In genomic region chr16:47460755-47461597, GRCh38 we compare ENCODE assay signal across 8 cellular contexts. TPM values are rescaled to one million over a fixed set of nuclear protein-coding genes. Genes with fewer than 3 reads are reported as not detected.
DNase-seq lines count a peak whose midpoint lies in the region; ATAC-seq and TF ChIP-seq lines count a peak whose summit lies in the region.

Gene ITFG1 (minus strand): TSS chr16:47461063. CDS start chr16:47461045, 18 bp downstream.
Gene PHKB (plus strand): TSS chr16:47461331. CDS start chr16:47461351, 20 bp downstream.

- peaks cover 43% of the 10 kb centered on the region for H3K36me3 ChIP-seq in OCI-LY7 (ENCODE audit: insufficient read depth, low read length)

- peak within 1 kb of the TSS; percentile 82 for H2AFZ ChIP-seq in OCI-LY7 (ENCODE audit: low read length)

- H3K4me2 ChIP-seq in OCI-LY7 (ENCODE audit: low read length), result peak within 1 kb of the TSS; percentile 97

- DNase-seq in DMS 273 (lab: John Stamatoyannopoulos, UW; ENCODE audit: unreplicated experiment), result peak; percentile 97
- DNase-seq in HUDEP-2 (lab: John Stamatoyannopoulos, UW; ENCODE audit: unreplicated experiment in 76 of 76), result peak in 75 of 76 experiments; percentile 23 to 93 (median 82)
- peak; percentile 96 for DNase-seq in OCI-LY7 (ENCODE audit: low spot score)
- DNase-seq in activated T-cell treated with anti-CD3 and anti-CD28 coated beads for 4 hours, result peak; percentile 91
- DNase-seq in epithelial cell of esophagus (ENCODE audit: low read depth), result peak; percentile 94
- DNase-seq in stimulated activated CD8-positive, alpha-beta memory T cell treated with anti-CD3 and anti-CD28 coated beads, Interleukin-2, amount 100 ng/mL, for 48 hours (ENCODE audit: low read depth in 2 of 2), result peak; percentile 93 to 94

- peak; percentile 69 for ATAC-seq in GM21390 (IDR thresholded peaks at IDR 0.05; ENCODE audit: unreplicated experiment)

- H3K79me2 ChIP-seq in OCI-LY7 (ENCODE audit: insufficient read depth, low read depth, low read length), result peaks cover 66% of the 10 kb centered on the region

- H3K27ac ChIP-seq in OCI-LY7 (ENCODE audit: low read depth, low read length, poor library complexity, severe bottlenecking), result peak within 1 kb of the TSS; percentile 82

- H3K4me1 ChIP-seq in OCI-LY7 (ENCODE audit: insufficient read depth, low read length, poor library complexity, severe bottlenecking) (peaks cover 48% of the 10 kb centered on the region), mononuclear cell (ENCODE audit: insufficient read depth, low read length) (peaks cover 32% of the 10 kb centered on the region)

- POLR2A ChIA-PET in OCI-LY7 (lab: Charles Lee), result interaction anchor here (0.6 to 13.0 kb wide), 17 partner anchors 10 to 319 kb away, joined by 3 to 120 read pairs (median 4); no protein-coding TSS in a partner anchor

- CTCF ChIA-PET in OCI-LY7 (lab: Charles Lee; ENCODE audit: unreplicated experiment), result interaction anchor here (0.6 to 1.3 kb wide), 2 partner anchors 10 to 33 kb away, joined by 3 to 4 read pairs; no protein-coding TSS in a partner anchor

- no TSS peak for BruUV-seq in OCI-LY7 (replicated peaks; lab: Mats Ljungman, UMichigan)

- no peaks in the 10 kb centered on the region for H3K9me3 ChIP-seq in OCI-LY7 (ENCODE audit: low read length)
- no peaks in the 10 kb centered on the region for H3K9me3 ChIP-seq in mononuclear cell (ENCODE audit: low read depth, low read length)

- H3K9me2 ChIP-seq in OCI-LY7 (ENCODE audit: insufficient read depth, low read length), result no peaks in the 10 kb centered on the region

- H3K4me3 ChIP-seq in OCI-LY7 (ENCODE audit: low read depth, low read length, poor library complexity, severe bottlenecking) (peak within 1 kb of the TSS; percentile 89), epithelial cell of esophagus (ENCODE audit: low read length) (peak within 1 kb of the TSS; percentile 98), mononuclear cell (ENCODE audit: low read length) (peak within 1 kb of the TSS; percentile 93)

- no peaks in the 10 kb centered on the region; the same call in 1 of the 2 replicates for H4K20me1 ChIP-seq in OCI-LY7 (ENCODE audit: insufficient read depth, low read length)

- intact Hi-C loops in OCI-LY7 (cut with micrococcal nuclease; ENCODE audit: unreplicated experiment), result loop anchor here (1.0 to 10.0 kb wide), 5 partner anchors 32 to 704 kb away; partner anchors contain the start of gene NETO2

- H3K27me3 ChIP-seq in mononuclear cell (ENCODE audit: insufficient read depth, low read length), result no peaks in the 10 kb centered on the region

- TF ChIP-seq CTCF in OCI-LY7 (conservative IDR thresholded peaks at IDR 0.05; ENCODE audit: low read length) (0 out of 2 replicates have a peak, but pooled peaks have one; percentile 4), epithelial cell of esophagus (IDR thresholded peaks at IDR 0.05; ENCODE audit: insufficient read depth, low read depth, low read length, missing control alignments) (no peak)

RNA-seq across cellular contexts. Expression of gene ITFG1, which starts in this region (rescaled TPM):
- 18.2 and 33.7 TPM in 2 replicates for total RNA-seq in OCI-LY7 (2014; rRNA removed; shearing (Covaris generic))
- total RNA-seq in OCI-LY7 (2022) (37.9 and 41.8 TPM in 2 replicates), mononuclear cell (32.5 TPM)

RNA-seq across cellular contexts. Expression of gene PHKB, which starts in this region (rescaled TPM):
- total RNA-seq in OCI-LY7 (2014; rRNA removed; shearing (Covaris generic)), result 56.9 and 68.1 TPM in 2 replicates
- 93.1 and 101 TPM in 2 replicates for total RNA-seq in OCI-LY7 (2022)
- total RNA-seq in mononuclear cell, result 52.1 TPM

Comparison
In these comparisons a context has a peak if more than half of its experiments do, and no peak if none do; other contexts are left out.
1. Peak in every context shown above with its lines: DNase-seq, ATAC-seq, H3K4me3 ChIP-seq and H3K27ac ChIP-seq.